ENCODE assay signal across 8 cellular contexts in genomic region chr1:6784560-6785317, GRCh38. TPM values are rescaled to one million over a fixed set of nuclear protein-coding genes. Genes with fewer than 3 reads are reported as not detected.
DNase-seq lines count a peak whose midpoint lies in the region; FAIRE-seq and TF ChIP-seq lines count a peak whose summit lies in the region.

No MANE protein-coding gene starts in this region.

- CTCF ChIA-PET in activated naive CD4-positive, alpha-beta T cell treated with anti-CD3 and anti-CD28 coated beads, Interleukin-2, amount 10 ng/mL, durations not matched to agents 7 days and 5 days (lab: Charles Lee), result interaction anchor here (0.7 to 0.8 kb wide), 2 partner anchors 65 to 286 kb away, joined by 3 read pairs; no protein-coding TSS in a partner anchor

- peaks cover 39% of the 10 kb centered on the region for H3K4me1 Mint-ChIP-seq in HFFc6 (ENCODE audit: low read depth)
- H3K4me1 Mint-ChIP-seq in activated naive CD4-positive, alpha-beta T cell treated with anti-CD3 and anti-CD28 coated beads, Interleukin-2, amount 10 ng/mL, durations not matched to agents 7 days and 5 days, result peaks cover 42% of the 10 kb centered on the region

- in situ Hi-C loops in SK-MEL-5 (cut with HindIII; ENCODE audit: low pct_unique_long_range_greater_than_20kb, low sequenced_read_pairs), result no loop called here

- H3K9me3 ChIP-seq in neuron (ENCODE audit: low read length), result peaks cover 2% of the 10 kb centered on the region

- H3K36me3 Mint-ChIP-seq in HFFc6 (ENCODE audit: low read depth), result peaks cover 28% of the 10 kb centered on the region
- peaks cover 23% of the 10 kb centered on the region for H3K36me3 Mint-ChIP-seq in activated naive CD4-positive, alpha-beta T cell treated with anti-CD3 and anti-CD28 coated beads, Interleukin-2, amount 10 ng/mL, durations not matched to agents 7 days and 5 days

- H3K4me1 ChIP-seq in neuron (ENCODE audit: insufficient read depth, low read length), result peaks cover 20% of the 10 kb centered on the region

- peaks cover 4% of the 10 kb centered on the region; the same call in 1 of the 2 replicates for H3K27me3 Mint-ChIP-seq in HFFc6 (ENCODE audit: insufficient read depth)
- peaks cover 8% of the 10 kb centered on the region for H3K27me3 Mint-ChIP-seq in activated naive CD4-positive, alpha-beta T cell treated with anti-CD3 and anti-CD28 coated beads, Interleukin-2, amount 10 ng/mL, durations not matched to agents 7 days and 5 days

- H3K9me3 Mint-ChIP-seq in HFFc6, result no peaks in the 10 kb centered on the region
- no peaks in the 10 kb centered on the region for H3K9me3 Mint-ChIP-seq in activated naive CD4-positive, alpha-beta T cell treated with anti-CD3 and anti-CD28 coated beads, Interleukin-2, amount 10 ng/mL, durations not matched to agents 7 days and 5 days

- peak; percentile 19; the same call in 1 of the 2 replicates for TF ChIP-seq CTCF in HFFc6 (IDR thresholded peaks at IDR 0.05)

- H3K4me3 ChIP-seq in neuron (ENCODE audit: low read length), result peak overlapping the region; percentile 80

- peak; percentile 99 for FAIRE-seq in frontal cortex (lab: Jason Lieb, UNC)

- H3K4me3 Mint-ChIP-seq in HFFc6, result peak overlapping the region; percentile 90
- peak overlapping the region; percentile 93 for H3K4me3 Mint-ChIP-seq in activated naive CD4-positive, alpha-beta T cell treated with anti-CD3 and anti-CD28 coated beads, Interleukin-2, amount 10 ng/mL, durations not matched to agents 7 days and 5 days

- no peaks in the 10 kb centered on the region for H3K36me3 ChIP-seq in neuron (ENCODE audit: insufficient read depth, low read length)

- peak; percentile 100 for DNase-seq in GM04503 (ENCODE audit: low read depth)
- DNase-seq in HFFc6, result peak; percentile 100
- DNase-seq in NAMALWA (ENCODE audit: low spot score), result peak; percentile 100
- peak; percentile 100 for DNase-seq in SK-MEL-5 (ENCODE audit: low read depth, low spot score)
- peak; percentile 100 for DNase-seq in activated naive CD4-positive, alpha-beta T cell treated with anti-CD3 and anti-CD28 coated beads, Interleukin-2, amount 10 ng/mL, durations not matched to agents 7 days and 5 days
- peak; percentile 96 to 98 for DNase-seq in frontal cortex (ENCODE audit: low spot score in 2 of 2)
- peak; percentile 100 for DNase-seq in stromal cell of bone marrow (ENCODE audit: low read depth)

- no peaks in the 10 kb centered on the region for H3K27me3 ChIP-seq in neuron (ENCODE audit: insufficient read depth, low read length)

- H2AFZ ChIP-seq in neuron (ENCODE audit: low read depth, low read length), result peak overlapping the region; percentile 70

- peak overlapping the region; percentile 89 for H3K27ac Mint-ChIP-seq in HFFc6
- peak overlapping the region; percentile 93 for H3K27ac Mint-ChIP-seq in activated naive CD4-positive, alpha-beta T cell treated with anti-CD3 and anti-CD28 coated beads, Interleukin-2, amount 10 ng/mL, durations not matched to agents 7 days and 5 days

RNA-seq across cellular contexts. Expression of gene CAMTA1, which starts 0.5 kb away (rescaled TPM):
- total RNA-seq in HFFc6 (2021; fragmentation: NEBNext Ultra II Directional; extraction: Animal tissue kit (Norgen Biotek cat#: 25700)), result 10 to 100 TPM; 78.1 to 96.6 (median 86.1) TPM
- 47.4 and 52.5 TPM in 2 replicates for total RNA-seq in SK-MEL-5 (2014; rRNA removed; shearing (Covaris generic))
- polyA plus RNA-seq in SK-MEL-5 (2015; cell fraction: cytosol; rRNA removed), result 45.4 and 58.8 TPM in 2 replicates
- polyA plus RNA-seq in SK-MEL-5 (2015; cell fraction: nucleus; rRNA removed), result 13.5 and 22.2 TPM in 2 replicates
- 127 TPM for total RNA-seq in frontal cortex

Comparison
In these comparisons a context has a peak if more than half of its experiments do, and no peak if none do; other contexts are left out.
1. Peak in every context shown above with its lines: DNase-seq and H3K4me3 ChIP-seq.